In genomic region chr20:53495357-53495756, GRCh38 we compare ENCODE assay signal across 1 cellular context.
TF ChIP-seq lines count a peak whose summit lies in the region.

No MANE protein-coding gene starts in this region.

TF ChIP-seq in IMR-90, 13 proteins besides CTCF, POLR2A, EP300 and RAD21:
- TF ChIP-seq FOS (IDR thresholded peaks at IDR 0.05; ENCODE audit: low read depth, low read length) = no peak
- TF ChIP-seq MXI1 (IDR thresholded peaks at IDR 0.05; ENCODE audit: borderline replicate concordance, low read depth, low read length) = no peak
- TF ChIP-seq MAFK (IDR thresholded peaks at IDR 0.05; ENCODE audit: low read depth, low read length) = no peak
- no peak for TF ChIP-seq BHLHE40 (IDR thresholded peaks at IDR 0.05; ENCODE audit: low read depth, low read length)
- no peak for TF ChIP-seq USF2 (IDR thresholded peaks at IDR 0.05; ENCODE audit: low read depth, low read length)
- TF ChIP-seq RFX5 (IDR thresholded peaks at IDR 0.05; ENCODE audit: low read depth, low read length) = no peak
- TF ChIP-seq SMC3 (IDR thresholded peaks at IDR 0.05; ENCODE audit: low read depth, low read length) = no peak
- TF ChIP-seq MAZ (IDR thresholded peaks at IDR 0.05; ENCODE audit: borderline replicate concordance, low read depth, low read length) = no peak
- no peak for TF ChIP-seq RCOR1 (IDR thresholded peaks at IDR 0.05; ENCODE audit: insufficient replicate concordance, low read length)
- no peak for TF ChIP-seq NFE2L2 (IDR thresholded peaks at IDR 0.05; ENCODE audit: low read depth, low read length)
- TF ChIP-seq ELK1 (IDR thresholded peaks at IDR 0.05; ENCODE audit: borderline replicate concordance, low read depth, low read length) = no peak
- TF ChIP-seq CEBPB (IDR thresholded peaks at IDR 0.05; ENCODE audit: low read depth, low read length) = no peak
- no peak for TF ChIP-seq CHD1 (IDR thresholded peaks at IDR 0.05; ENCODE audit: low read depth, low read length)
